Comparison of ENCODE assay signal across 18 cellular contexts in the genomic region with DNA sequence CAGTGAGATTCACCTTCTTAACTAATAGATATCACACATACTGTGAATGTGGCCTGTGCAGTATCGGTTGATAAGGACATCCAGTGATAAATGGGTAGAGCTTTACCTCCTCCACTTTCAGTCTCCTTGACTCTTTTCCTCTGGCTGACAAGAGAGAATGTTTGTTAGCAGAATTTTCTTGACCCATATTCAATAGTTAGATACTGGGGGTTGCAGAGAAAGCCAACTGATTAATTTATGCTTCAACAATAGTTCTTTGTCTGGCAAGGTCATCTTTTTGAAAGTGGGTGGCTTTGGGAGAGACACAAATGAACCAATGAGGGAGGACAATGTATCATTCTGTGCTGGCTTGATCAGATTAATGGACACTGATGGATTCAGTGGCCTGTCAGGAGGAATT. TPM values are rescaled to one million over a fixed set of nuclear protein-coding genes. Genes with fewer than 3 reads are reported as not detected.
DNase-seq lines count a peak whose midpoint lies in the region; ATAC-seq and TF ChIP-seq lines count a peak whose summit lies in the region.
"Had no signal": no experiment of that assay in that cellular context is flagged by ENCODE, and none has a peak within 500 bp of the region (broad histone marks: within the 10 kb centered on the region; RNA-seq: fewer than 3 reads in every experiment).

No MANE protein-coding gene starts in this region.

- H3K27ac ChIP-seq in testis = peak overlapping the region; percentile 13 to 74
- H3K27ac ChIP-seq: A549 had no signal

- no peaks in the 10 kb centered on the region for H3K9me3 ChIP-seq in testis
- H3K9me3 ChIP-seq: A549, BE2C had no signal

- intact Hi-C loops in testis (cut with DNase I; ENCODE audit: low total_unique reads) = no loop called here

- in situ Hi-C loops in SK-MEL-5 (cut with HindIII; ENCODE audit: low pct_unique_long_range_greater_than_20kb, low sequenced_read_pairs) = no loop called here

- WGBS in testis, 2 donors = 63 to 72% methylated on average over 1 of the region's 1 CpG

- no peak for ATAC-seq in HG02970 (IDR thresholded peaks at IDR 0.05; ENCODE audit: low FRiP score, unreplicated experiment)
- ATAC-seq: A549, Panc1 had no signal

- no peaks in the 10 kb centered on the region for H3K27me3 ChIP-seq in testis

- DNase-seq in SK-MEL-5 (ENCODE audit: low read depth, low spot score) = peak; percentile 62
- DNase-seq in globus pallidus (ENCODE audit: low spot score) = peak; percentile 86
- DNase-seq in pons (ENCODE audit: low spot score) = peak; percentile 92
- DNase-seq in testis = peak; percentile 50
- no peak for DNase-seq in NOMO-1 treated with dmso at 0.1 percent for 144 hours (lab: John Stamatoyannopoulos, UW; ENCODE audit: unreplicated experiment)
- no peak for DNase-seq in erythroblast (lab: John Stamatoyannopoulos, UW)
- DNase-seq: BE2C, H7, KBM-7, NCI-H1105, NCI-H146, NCI-H2029, NCI-H226, NCI-H510A treated with DMSO at 0.1 percent for 48 hours, NCI-H748 treated with DMSO at 0.1 percent for 48 hours had no signal

- no peaks in the 10 kb centered on the region for H3K36me3 ChIP-seq in testis (ENCODE audit: low read depth, missing control alignments)
- H3K36me3 ChIP-seq: BE2C had no signal

- H3K4me1 ChIP-seq in testis = peaks cover 16% of the 10 kb centered on the region
- H3K4me1 ChIP-seq: BE2C had no signal

- no peak overlapping the region for H3K4me3 ChIP-seq in testis
- H3K4me3 ChIP-seq: A549 had no signal

- TF ChIP-seq CTCF in testis (IDR thresholded peaks at IDR 0.05) = no peak

- TF ChIP-seq POLR2A in testis (IDR thresholded peaks at IDR 0.05) (no peak), erythroblast (IDR thresholded peaks at IDR 0.05; ENCODE audit: low read length) (no peak)

RNA-seq across cellular contexts. Expression of a gene that starts 30.3 kb away (rescaled TPM):
- total RNA-seq in SK-MEL-5 (2014; rRNA removed; shearing (Covaris generic)) = 0.40 and 0.43 TPM in 2 replicates
- polyA plus RNA-seq in SK-MEL-5 (2015; cell fraction: cytosol; rRNA removed) = 0.24 and 0.29 TPM in 2 replicates
- 1.7 and 7.6 TPM in 2 replicates for polyA plus RNA-seq in SK-MEL-5 (2015; cell fraction: nucleus; rRNA removed)
- 10 to 100 TPM; 16.9 to 28.2 TPM for total RNA-seq in testis
- 60.6 TPM for polyA plus RNA-seq in testis (ENCODE audit: insufficient read depth, low read depth, low replicate concordance)

RNA-seq across cellular contexts. Expression of a gene that starts 46.0 kb away (rescaled TPM):
- total RNA-seq in SK-MEL-5 (2014; rRNA removed; shearing (Covaris generic)) = 51.2 and 59.0 TPM in 2 replicates
- 27.4 and 36.6 TPM in 2 replicates for polyA plus RNA-seq in SK-MEL-5 (2015; cell fraction: cytosol; rRNA removed)
- polyA plus RNA-seq in SK-MEL-5 (2015; cell fraction: nucleus; rRNA removed) = 38.8 and 52.1 TPM in 2 replicates
- total RNA-seq in testis = 10 to 100 TPM; 45.5 to 45.7 TPM
- polyA plus RNA-seq in testis (ENCODE audit: insufficient read depth, low read depth, low replicate concordance) = 41.4 TPM

RNA-seq across cellular contexts. Expression of a gene that starts 46.3 kb away (rescaled TPM):
- total RNA-seq in SK-MEL-5 (2014; rRNA removed; shearing (Covaris generic)) = 157 and 165 TPM in 2 replicates
- polyA plus RNA-seq in SK-MEL-5 (2015; cell fraction: cytosol; rRNA removed) = 72.7 and 79.5 TPM in 2 replicates
- 79.7 and 81.3 TPM in 2 replicates for polyA plus RNA-seq in SK-MEL-5 (2015; cell fraction: nucleus; rRNA removed)
- 10 to 100 TPM; 23.2 to 25.0 TPM for total RNA-seq in testis
- 18.4 TPM for polyA plus RNA-seq in testis (ENCODE audit: insufficient read depth, low read depth, low replicate concordance)

Comparison
In these comparisons a context has a peak if more than half of its experiments do, and no peak if none do; other contexts are left out.
1. DNase-seq: peak in SK-MEL-5 (single experiment), globus pallidus (single experiment), pons (single experiment) and testis (single experiment); none in NOMO-1 treated with dmso at 0.1 percent for 144 hours (single experiment) and erythroblast (0 of 2).
2. RNA of a gene that starts 30.3 kb away (total RNA-seq): 16.9 to 28.2 TPM in testis; 0.40 to 0.43 TPM in SK-MEL-5; every median in the first group is over 10 times any median in the second.